ENCODE assay signal across 8 cellular contexts in the genomic region with DNA sequence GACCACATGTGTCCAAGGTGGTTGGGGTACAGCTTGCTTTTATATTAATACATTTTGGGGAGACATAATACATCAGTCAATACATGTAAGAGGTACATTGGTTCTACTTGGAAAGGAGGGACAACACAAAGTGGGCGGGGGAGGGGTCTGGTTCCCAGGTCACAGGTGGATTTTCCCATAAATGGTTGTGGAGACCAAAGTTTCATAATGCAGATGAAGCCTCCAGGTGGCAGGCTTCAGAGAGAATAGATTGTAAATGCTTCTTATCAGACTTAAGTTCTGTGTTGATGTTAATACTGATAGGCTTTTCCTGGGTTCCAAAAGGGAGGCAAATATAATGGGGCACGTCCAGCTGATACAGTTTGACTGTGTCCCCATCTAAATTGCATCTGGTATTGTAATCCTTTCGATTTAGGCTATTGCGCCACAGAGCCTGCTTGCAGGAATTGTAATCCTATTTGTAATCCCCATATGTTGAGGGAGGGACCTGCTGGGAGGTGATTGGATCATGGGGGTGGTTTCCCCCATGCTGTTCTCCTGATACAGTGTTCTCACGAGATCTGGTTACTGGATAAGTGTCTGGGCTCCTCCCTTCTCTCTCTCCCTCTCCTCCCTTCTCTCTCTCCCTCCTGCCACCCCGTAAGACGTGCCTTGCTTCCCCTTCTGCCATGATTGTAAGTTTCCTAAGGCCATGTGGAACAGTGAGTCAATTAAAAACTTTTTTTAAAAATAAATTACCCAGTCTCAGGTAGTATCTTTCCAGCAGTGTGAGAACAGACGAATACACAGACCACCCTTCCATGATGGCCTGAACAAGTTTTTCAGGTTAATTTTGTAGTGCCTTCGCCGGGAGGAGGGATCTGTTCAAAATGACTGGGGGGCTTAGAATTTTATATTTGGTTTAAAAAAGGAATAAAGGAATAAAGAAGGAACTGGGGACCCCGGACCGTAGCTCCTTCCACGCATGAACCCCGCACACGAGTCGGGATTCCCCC. TPM values are rescaled to one million over a fixed set of nuclear protein-coding genes. Genes with fewer than 3 reads are reported as not detected.
DNase-seq lines count a peak whose midpoint lies in the region; ATAC-seq and TF ChIP-seq lines count a peak whose summit lies in the region.

No MANE protein-coding gene starts in this region.

- H3K9me3 ChIP-seq in BE2C (no peaks in the 10 kb centered on the region), PC-9 (ENCODE audit: insufficient read depth, low read depth) (peaks cover 5% of the 10 kb centered on the region; the same call in 1 of the 2 replicates), duodenal mucosa (ENCODE audit: control insufficient read depth in 1 of 2, low read length in 2 of 2) (no peaks in the 10 kb centered on the region)

- H4K20me1 ChIP-seq in PC-9 (ENCODE audit: insufficient read depth), result no peaks in the 10 kb centered on the region

- H3F3A ChIP-seq in PC-9 (ENCODE audit: insufficient read depth, low read depth), result peaks cover 10% of the 10 kb centered on the region; the same call in 1 of the 2 replicates

- intact Hi-C loops in PC-9 (cut with micrococcal nuclease; ENCODE audit: unreplicated experiment), result no loop called here
- intact Hi-C loops in sciatic nerve (cut with DNase I), result no loop called here

- no peaks in the 10 kb centered on the region for H3K36me3 Mint-ChIP-seq in naive B cell

- H3K4me1 ChIP-seq in BE2C (no peaks in the 10 kb centered on the region; the same call in 1 of the 2 replicates), PC-9 (replicated peaks; ENCODE audit: insufficient read depth) (0 out of 2 replicates have a peak, but pooled peaks cover 9% of the 10 kb centered on the region), duodenal mucosa (ENCODE audit: control insufficient read depth in 1 of 2, insufficient read depth in 2 of 2, low read length in 2 of 2) (peaks cover 3 to 8% of the 10 kb centered on the region in 2 donors)

- no peak for ATAC-seq in naive B cell (ENCODE audit: low read depth in 2 of 2)
- ATAC-seq in sciatic nerve, result no peak

- BruUV-seq in PC-9 (replicated peaks; lab: Mats Ljungman, UMichigan), result TSS peak; percentile 84

- no peaks in the 10 kb centered on the region for H3K79me2 ChIP-seq in PC-9 (ENCODE audit: low read depth)

- peaks cover 12 to 16% (median 15%) of the 10 kb centered on the region in 3 donors for H3K4me1 Mint-ChIP-seq in naive B cell

- H3K27ac ChIP-seq in PC-9, result no peak overlapping the region
- H3K27ac ChIP-seq in duodenal mucosa (ENCODE audit: low read depth, low read length), result no peak overlapping the region

- peak; percentile 20 for TF ChIP-seq CTCF in BE2C (IDR thresholded peaks at IDR 0.05; ENCODE audit: low read depth, low read length)
- TF ChIP-seq CTCF in PC-9 (conservative IDR thresholded peaks at IDR 0.05), result peak; percentile 46; the same call in 1 of the 2 replicates

- peak overlapping the region; percentile 95 for H2AFZ ChIP-seq in PC-9

- CTCF ChIA-PET in PC-9 (lab: Charles Lee), result interaction anchor here (1.1 kb wide), 1 partner anchor 104 kb away, joined by 7 read pairs; no protein-coding TSS in a partner anchor

- H3K27me3 ChIP-seq in BE2C (no peaks in the 10 kb centered on the region), PC-9 (ENCODE audit: insufficient read depth, low read depth) (no peaks in the 10 kb centered on the region), duodenal mucosa (ENCODE audit: control insufficient read depth in 1 of 2, insufficient read depth in 2 of 2, low read length in 2 of 2) (no peaks in the 10 kb centered on the region)

- H3K27me3 Mint-ChIP-seq in naive B cell, result peaks cover 25 to 45% (median 32%) of the 10 kb centered on the region in 3 donors

- POLR2A ChIA-PET in PC-9 (lab: Charles Lee; ENCODE audit: unreplicated experiment), result no interaction called here

- no peaks in the 10 kb centered on the region for H3K9me2 ChIP-seq in PC-9 (ENCODE audit: insufficient read depth)

- H3K27ac Mint-ChIP-seq in naive B cell, result peak overlapping the region in 3 of 6 donors; percentile 10 to 91 (median 29)

- H3K4me2 ChIP-seq in PC-9, result peak overlapping the region; percentile 85

- H3K9ac ChIP-seq in duodenal mucosa (ENCODE audit: low read depth in 1 of 2, low read length in 2 of 2), result peak overlapping the region; percentile 31 to 55

- H3K4me3 ChIP-seq in BE2C (ENCODE audit: low read depth, low read length) (peak overlapping the region; percentile 91), PC-9 (peak overlapping the region; percentile 79), duodenal mucosa (ENCODE audit: low read depth in 1 of 2, low read length in 2 of 2) (peak overlapping the region; percentile 59 to 71)

- H3K9me3 Mint-ChIP-seq in naive B cell, result peaks cover 0 to 2% (median 0%) of the 10 kb centered on the region in 7 donors

- peak overlapping the region; percentile 78 to 97 (median 88) for H3K4me3 Mint-ChIP-seq in naive B cell

- H3K36me3 ChIP-seq in BE2C (no peaks in the 10 kb centered on the region; the same call in 1 of the 2 replicates), PC-9 (ENCODE audit: low read depth) (no peaks in the 10 kb centered on the region), duodenal mucosa (ENCODE audit: control insufficient read depth in 1 of 2, insufficient read depth in 2 of 2, low read length in 2 of 2) (no peaks in the 10 kb centered on the region)

- DNase-seq in BE2C, result peak; percentile 62
- peak; percentile 50 for DNase-seq in H4 (ENCODE audit: low spot score)
- peak; percentile 28 to 86 for DNase-seq in PC-9
- DNase-seq in naive B cell, result no peak
- DNase-seq in sciatic nerve (ENCODE audit: low spot score), result no peak
- no peak for DNase-seq in activated gamma-delta T cell (lab: John Stamatoyannopoulos, UW)
- DNase-seq in GM19240 (ENCODE audit: insufficient read length, low spot score), result no peak

RNA-seq across cellular contexts. Expression of a gene that starts 44.9 kb away (rescaled TPM):
- 3.9 TPM for polyA plus RNA-seq in BE2C (2012; ENCODE audit: insufficient read depth, insufficient read length, low read depth)
- 4.0 and 7.3 TPM in 2 replicates for total RNA-seq in H4 (2014; rRNA removed; shearing (Covaris generic))
- total RNA-seq in PC-9 (2021) (6.7 and 7.4 TPM in 2 replicates), sciatic nerve (9.8 TPM)
- polyA plus RNA-seq in naive B cell (ENCODE audit: low read depth in 6 of 6), result 1 to 10 TPM in 5 of 6 donors, not detected in 1; 1.2 to 3.0 (median 1.7) TPM

Comparison
In these comparisons a context has a peak if more than half of its experiments do, and no peak if none do; other contexts are left out.
1. DNase-seq: peak in BE2C (single experiment), H4 (single experiment) and PC-9 (2 of 2); none in naive B cell (single experiment), sciatic nerve (single experiment), activated gamma-delta T cell (single experiment) and GM19240 (single experiment).
2. Peak in every context shown above with its lines, with median percentiles within 50 percentile points of each other: H3K4me3 ChIP-seq.